ENCODE assay signal across 13 cellular contexts in the genomic region with DNA sequence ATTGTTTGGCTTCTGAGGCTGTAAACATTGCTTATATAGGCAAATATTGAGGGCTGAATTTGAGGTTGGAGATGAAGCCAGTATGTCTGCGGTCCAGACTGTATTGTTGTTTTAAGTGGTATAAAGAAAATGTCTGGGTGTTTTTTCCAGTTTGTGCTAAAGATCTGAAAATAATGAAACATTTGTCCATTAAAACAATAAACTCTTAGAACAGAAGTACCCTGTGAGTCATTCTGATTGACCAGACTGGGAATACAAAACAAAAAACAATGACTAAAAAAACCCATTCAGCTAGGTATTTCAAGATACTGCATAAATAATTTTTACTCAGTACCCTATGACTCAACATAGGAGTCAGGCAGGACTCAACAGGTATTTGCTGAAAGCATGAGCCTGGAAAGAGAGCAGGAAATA. TPM values are rescaled to one million over a fixed set of nuclear protein-coding genes. Genes with fewer than 3 reads are reported as not detected.
DNase-seq lines count a peak whose midpoint lies in the region; ATAC-seq lines count a peak whose summit lies in the region.
"Had no signal": no experiment of that assay in that cellular context is flagged by ENCODE, and none has a peak within 500 bp of the region (broad histone marks: within the 10 kb centered on the region; RNA-seq: fewer than 3 reads in every experiment).

No MANE protein-coding gene starts in this region.

- ATAC-seq in HG03558 (IDR thresholded peaks at IDR 0.05; ENCODE audit: extremely low read depth, unreplicated experiment): peak; percentile 46
- ATAC-seq: left colon had no signal

- DNase-seq in Daoy (ENCODE audit: low read depth): peak; percentile 69
- DNase-seq in brain pericyte (ENCODE audit: low read depth, low spot score): peak; percentile 29
- DNase-seq in medulla oblongata (ENCODE audit: extremely low spot score): peak; percentile 33
- no peak for DNase-seq in SHP77 (lab: John Stamatoyannopoulos, UW)
- no peak for DNase-seq in NCI-H2227 (lab: John Stamatoyannopoulos, UW; ENCODE audit: unreplicated experiment)
- DNase-seq in stimulated activated CD4-positive, alpha-beta T cell treated with anti-CD3 and anti-CD28 coated beads, Interleukin-4, amount 100 ng/mL, for 4 hours: no peak
- no peak for DNase-seq in T-helper 2 cell
- DNase-seq: activated CD4-positive, alpha-beta T cell treated with anti-CD3 and anti-CD28 coated beads for 4 hours; left colon; NCI-H2081 treated with DMSO at 0.1 percent for 48 hours; posterior cingulate gyrus; SIG-M5 had no signal

RNA-seq across cellular contexts. Expression of gene ALKBH8, which starts 20.4 kb away (rescaled TPM):
- 13.6 and 17.7 TPM in 2 replicates for total RNA-seq in Daoy (2014; rRNA removed; shearing (Covaris generic))

RNA-seq across cellular contexts. Expression of gene ELMOD1, which starts 45.8 kb away (rescaled TPM):
- 1.0 and 2.6 TPM in 2 replicates for total RNA-seq in Daoy (2014; rRNA removed; shearing (Covaris generic))

Comparison
In these comparisons a context has a peak if more than half of its experiments do, and no peak if none do; other contexts are left out.
1. DNase-seq: peak in Daoy (single experiment), brain pericyte (single experiment) and medulla oblongata (single experiment); none in SHP77 (0 of 2), NCI-H2227 (single experiment), stimulated activated CD4-positive, alpha-beta T cell treated with anti-CD3 and anti-CD28 coated beads, Interleukin-4, amount 100 ng/mL, for 4 hours (0 of 2) and T-helper 2 cell (0 of 5).